Comparison of ENCODE assay signal across 8 cellular contexts in the genomic region with DNA sequence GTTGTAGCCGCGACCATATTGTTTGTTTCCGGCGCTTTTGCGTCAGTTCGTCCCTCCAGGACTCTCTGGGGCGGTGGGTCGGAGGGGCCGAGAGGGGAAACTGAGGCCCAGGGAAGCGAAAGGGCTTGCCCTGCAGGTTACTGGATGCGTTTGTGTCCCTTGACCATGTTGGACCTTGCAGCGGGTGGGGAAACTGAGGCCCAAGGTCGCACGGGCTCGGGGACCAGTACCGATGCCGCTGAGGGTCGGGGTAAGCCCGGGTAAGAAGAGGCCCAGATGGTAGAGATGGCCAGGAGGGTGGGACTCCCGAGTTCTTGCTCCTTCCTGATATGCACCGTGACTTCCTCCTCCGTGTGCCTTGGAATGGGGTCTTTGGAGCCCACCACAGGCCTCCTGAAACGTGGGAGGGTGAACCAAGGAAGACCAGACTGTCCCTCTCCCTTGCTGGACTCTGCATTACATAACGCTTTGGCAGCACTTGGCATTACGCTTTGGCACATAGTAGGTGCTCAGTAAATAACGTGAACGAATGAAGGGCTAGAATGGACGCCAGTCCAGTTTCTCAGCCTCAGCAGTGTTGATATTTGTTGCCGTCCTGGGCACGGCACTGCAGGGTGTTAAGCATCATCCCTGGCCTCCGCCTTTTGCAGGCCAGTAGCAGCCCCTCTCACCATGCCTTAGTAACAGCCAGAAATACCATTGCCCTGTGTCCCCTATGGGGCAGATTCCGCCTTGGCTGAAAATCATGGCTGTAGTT. TPM values are rescaled to one million over a fixed set of nuclear protein-coding genes. Genes with fewer than 3 reads are reported as not detected.
A peak's percentile ranks its signal among the peaks of the same experiment; 100 is the strongest.
DNase-seq lines count a peak whose midpoint lies in the region; ATAC-seq and TF ChIP-seq lines count a peak whose summit lies in the region.

No MANE protein-coding gene starts in this region.

- no peaks in the 10 kb centered on the region for H3K9me3 Mint-ChIP-seq in stimulated activated naive CD8-positive, alpha-beta T cell treated with anti-CD3 and anti-CD28 coated beads, Interleukin-15, amount 100 ng/mL, for 72 hours

- H3K4me2 ChIP-seq in SK-N-SH: peak overlapping the region; percentile 100

- H3K27ac ChIP-seq in SK-N-SH (ENCODE audit: low read depth in 2 of 2, low read length in 1 of 2) (peak overlapping the region; percentile 32 to 34; a peak in 2 of 4 replicates), VCaP (peak overlapping the region; percentile 82)

- no peaks in the 10 kb centered on the region for H3K27me3 Mint-ChIP-seq in stimulated activated naive CD8-positive, alpha-beta T cell treated with anti-CD3 and anti-CD28 coated beads, Interleukin-15, amount 100 ng/mL, for 72 hours

- H3K79me2 ChIP-seq in SK-N-SH (ENCODE audit: insufficient read depth): peaks cover 77% of the 10 kb centered on the region

- H3K27ac Mint-ChIP-seq in stimulated activated naive CD8-positive, alpha-beta T cell treated with anti-CD3 and anti-CD28 coated beads, Interleukin-15, amount 100 ng/mL, for 72 hours: peak overlapping the region; percentile 96 to 99

- H3K4me3 ChIP-seq in SK-N-SH (ENCODE audit: low read depth in 2 of 2, low read length in 1 of 2) (peak overlapping the region; percentile 78 to 81), iPS-11a (ENCODE audit: low read depth, low read length) (peak overlapping the region; percentile 92)

- H3K4me3 Mint-ChIP-seq in stimulated activated naive CD8-positive, alpha-beta T cell treated with anti-CD3 and anti-CD28 coated beads, Interleukin-15, amount 100 ng/mL, for 72 hours: peak overlapping the region; percentile 89 to 94

- H2AFZ ChIP-seq in SK-N-SH (ENCODE audit: low read depth): no peak overlapping the region; the same call in 1 of the 2 replicates

- no peak for TF ChIP-seq RAD21 in SK-N-SH (IDR thresholded peaks at IDR 0.05; ENCODE audit: low read length)

- peak overlapping the region; percentile 97 for H3K9ac ChIP-seq in SK-N-SH

- no peaks in the 10 kb centered on the region for H3K9me3 ChIP-seq in SK-N-SH

- peaks cover 10% of the 10 kb centered on the region for H3F3A ChIP-seq in SK-N-SH (replicated peaks; ENCODE audit: insufficient read depth)

- no peaks in the 10 kb centered on the region for H3K27me3 ChIP-seq in SK-N-SH (ENCODE audit: insufficient read depth)

- TF ChIP-seq CTCF in SK-N-SH (IDR thresholded peaks at IDR 0.05) (no peak), VCaP (conservative IDR thresholded peaks at IDR 0.05) (no peak), omental fat pad (IDR thresholded peaks at IDR 0.05) (no peak)

- TF ChIP-seq EP300 in SK-N-SH (IDR thresholded peaks at IDR 0.05; ENCODE audit: borderline replicate concordance in 1 of 2, low read depth in 1 of 2, low read length in 1 of 2): no peak

- ATAC-seq in SK-N-SH treated with all-trans-retinoic acid at 6 μM for 48 hours (no peak), HG03045 (IDR thresholded peaks at IDR 0.05; ENCODE audit: unreplicated experiment) (no peak), omental fat pad (ENCODE audit: low FRiP score) (no peak)
- ATAC-seq in stimulated activated naive CD8-positive, alpha-beta T cell treated with anti-CD3 and anti-CD28 coated beads, Interleukin-15, amount 100 ng/mL, for 72 hours: no peak

- peaks cover 8 to 10% of the 10 kb centered on the region in 2 experiments; a peak in 3 of 4 replicates for H3K4me1 ChIP-seq in SK-N-SH (ENCODE audit: control insufficient read depth in 1 of 2, insufficient read depth in 2 of 2, low read depth in 1 of 2, low read length in 1 of 2)

- peaks cover 9% of the 10 kb centered on the region for H4K20me1 ChIP-seq in SK-N-SH (ENCODE audit: insufficient read depth)

- no peaks in the 10 kb centered on the region for H3K9me2 ChIP-seq in SK-N-SH

- 11% methylated on average over 21 of the region's 32 CpGs for WGBS in SK-N-SH (ENCODE audit: low lambda C conversion rate)

- CTCF ChIA-PET in SK-N-SH (lab: Yijun Ruan, JAX): interaction anchor here (1.6 kb wide), 1 partner anchor 12 kb away, joined by 3 read pairs; no protein-coding TSS in a partner anchor

- DNase-seq in SK-N-SH (no peak), DMS114 treated with DMSO at 0.1 percent for 48 hours (lab: John Stamatoyannopoulos, UW; ENCODE audit: unreplicated experiment) (no peak), omental fat pad (ENCODE audit: low spot score) (no peak)
- DNase-seq in stimulated activated naive CD8-positive, alpha-beta T cell treated with anti-CD3 and anti-CD28 coated beads, Interleukin-15, amount 100 ng/mL, for 72 hours: peak in 1 of 2 donors; percentile 7

- H3K4me1 Mint-ChIP-seq in stimulated activated naive CD8-positive, alpha-beta T cell treated with anti-CD3 and anti-CD28 coated beads, Interleukin-15, amount 100 ng/mL, for 72 hours: peaks cover 70% of the 10 kb centered on the region

- POLR2A ChIA-PET in SK-N-SH (lab: Yijun Ruan, JAX): no interaction called here

- H3K36me3 ChIP-seq in SK-N-SH (replicated peaks in 1 of 2; ENCODE audit: control insufficient read depth in 1 of 2, insufficient read depth in 2 of 2, low read length in 1 of 2): no peaks in the 10 kb centered on the region

TF ChIP-seq in SK-N-SH, 30 proteins besides CTCF, POLR2A, EP300 and RAD21:
- TF ChIP-seq POLR2AphosphoS5 (IDR thresholded peaks at IDR 0.05; ENCODE audit: low read depth, low read length) (no peak), FOSL2 (IDR thresholded peaks at IDR 0.05; ENCODE audit: borderline replicate concordance, low read depth) (no peak), NFIC (IDR thresholded peaks at IDR 0.05; ENCODE audit: borderline replicate concordance) (no peak), GABPA (IDR thresholded peaks at IDR 0.05; ENCODE audit: low read depth) (no peak), YY1 (IDR thresholded peaks at IDR 0.05; ENCODE audit: low read depth) (no peak)
TF ChIP-seq in SK-N-SH: peak in this region for 0.

TF ChIP-seq in SK-N-SH treated with all-trans-retinoic acid at 6 μM for 48 hours, 23 proteins besides CTCF, POLR2A, EP300 and RAD21:
- TF ChIP-seq OSR1 (CRISPR knock-in tag; IDR thresholded peaks at IDR 0.05) (no peak), TCF4 (CRISPR knock-in tag; IDR thresholded peaks at IDR 0.05; ENCODE audit: borderline replicate concordance) (no peak), ZFP3 (CRISPR knock-in tag; IDR thresholded peaks at IDR 0.05) (no peak), RARB (CRISPR knock-in tag; IDR thresholded peaks at IDR 0.05) (no peak), ZNF565 (CRISPR knock-in tag; conservative IDR thresholded peaks at IDR 0.05; ENCODE audit: low read depth) (no peak), PPARA (CRISPR knock-in tag; IDR thresholded peaks at IDR 0.05; ENCODE audit: borderline replicate concordance) (no peak), CSDC2 (CRISPR knock-in tag; IDR thresholded peaks at IDR 0.05) (no peak)
- TF ChIP-seq, protein P1, sequence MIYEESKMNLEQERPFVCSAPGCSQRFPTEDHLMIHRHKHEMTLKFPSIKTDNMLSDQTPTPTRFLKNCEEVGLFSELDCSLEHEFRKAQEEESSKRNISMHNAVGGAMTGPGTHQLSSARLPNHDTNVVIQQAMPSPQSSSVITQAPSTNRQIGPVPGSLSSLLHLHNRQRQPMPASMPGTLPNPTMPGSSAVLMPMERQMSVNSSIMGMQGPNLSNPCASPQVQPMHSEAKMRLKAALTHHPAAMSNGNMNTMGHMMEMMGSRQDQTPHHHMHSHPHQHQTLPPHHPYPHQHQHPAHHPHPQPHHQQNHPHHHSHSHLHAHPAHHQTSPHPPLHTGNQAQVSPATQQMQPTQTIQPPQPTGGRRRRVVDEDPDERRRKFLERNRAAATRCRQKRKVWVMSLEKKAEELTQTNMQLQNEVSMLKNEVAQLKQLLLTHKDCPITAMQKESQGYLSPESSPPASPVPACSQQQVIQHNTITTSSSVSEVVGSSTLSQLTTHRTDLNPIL (CRISPR knock-in tag; IDR thresholded peaks at IDR 0.05; ENCODE audit: low read depth): no peak
- TF ChIP-seq, protein P2, sequence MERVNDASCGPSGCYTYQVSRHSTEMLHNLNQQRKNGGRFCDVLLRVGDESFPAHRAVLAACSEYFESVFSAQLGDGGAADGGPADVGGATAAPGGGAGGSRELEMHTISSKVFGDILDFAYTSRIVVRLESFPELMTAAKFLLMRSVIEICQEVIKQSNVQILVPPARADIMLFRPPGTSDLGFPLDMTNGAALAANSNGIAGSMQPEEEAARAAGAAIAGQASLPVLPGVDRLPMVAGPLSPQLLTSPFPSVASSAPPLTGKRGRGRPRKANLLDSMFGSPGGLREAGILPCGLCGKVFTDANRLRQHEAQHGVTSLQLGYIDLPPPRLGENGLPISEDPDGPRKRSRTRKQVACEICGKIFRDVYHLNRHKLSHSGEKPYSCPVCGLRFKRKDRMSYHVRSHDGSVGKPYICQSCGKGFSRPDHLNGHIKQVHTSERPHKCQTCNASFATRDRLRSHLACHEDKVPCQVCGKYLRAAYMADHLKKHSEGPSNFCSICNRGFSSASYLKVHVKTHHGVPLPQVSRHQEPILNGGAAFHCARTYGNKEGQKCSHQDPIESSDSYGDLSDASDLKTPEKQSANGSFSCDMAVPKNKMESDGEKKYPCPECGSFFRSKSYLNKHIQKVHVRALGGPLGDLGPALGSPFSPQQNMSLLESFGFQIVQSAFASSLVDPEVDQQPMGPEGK (CRISPR knock-in tag; IDR thresholded peaks at IDR 0.05; ENCODE audit: borderline replicate concordance): no peak

RNA-seq across cellular contexts. Expression of gene CHAF1A, which starts 0.7 kb away (rescaled TPM):
- polyA plus RNA-seq in SK-N-SH (2012; rRNA removed): 13.2 and 18.0 TPM in 2 replicates
- 12.9 and 15.0 TPM in 2 replicates for polyA plus RNA-seq in SK-N-SH (2012; cell fraction: cytosol; rRNA removed)
- 23.9 and 29.4 TPM in 2 replicates for polyA plus RNA-seq in SK-N-SH (2012; cell fraction: nucleus; rRNA removed)
- total RNA-seq in omental fat pad: 1 to 10 TPM; 3.9 to 6.5 (median 4.1) TPM

RNA-seq across cellular contexts. Expression of gene SH3GL1, which starts 2.8 kb away (rescaled TPM):
- 62.5 and 82.8 TPM in 2 replicates for polyA plus RNA-seq in SK-N-SH (2012; rRNA removed)
- 34.7 and 53.5 TPM in 2 replicates for polyA plus RNA-seq in SK-N-SH (2012; cell fraction: cytosol; rRNA removed)
- 48.5 and 52.9 TPM in 2 replicates for polyA plus RNA-seq in SK-N-SH (2012; cell fraction: nucleus; rRNA removed)
- 10 to 100 TPM; 38.0 to 54.9 (median 48.2) TPM for total RNA-seq in omental fat pad

RNA-seq across cellular contexts. Expression of gene UBXN6, which starts 54.4 kb away (rescaled TPM):
- polyA plus RNA-seq in SK-N-SH (2012; rRNA removed): 100 and 110 TPM in 2 replicates
- 47.9 and 78.2 TPM in 2 replicates for polyA plus RNA-seq in SK-N-SH (2012; cell fraction: cytosol; rRNA removed)
- 138 and 186 TPM in 2 replicates for polyA plus RNA-seq in SK-N-SH (2012; cell fraction: nucleus; rRNA removed)
- 100 to 1,000 TPM in 2 of 4 donors, 10 to 100 TPM in 2; 62.7 to 128 (median 88.6) TPM for total RNA-seq in omental fat pad

RNA-seq across cellular contexts. Expression of gene MPND, which starts 59.8 kb away (rescaled TPM):
- 18.7 and 21.3 TPM in 2 replicates for polyA plus RNA-seq in SK-N-SH (2012; rRNA removed)
- 9.7 and 14.7 TPM in 2 replicates for polyA plus RNA-seq in SK-N-SH (2012; cell fraction: cytosol; rRNA removed)
- 23.4 and 26.0 TPM in 2 replicates for polyA plus RNA-seq in SK-N-SH (2012; cell fraction: nucleus; rRNA removed)
- 1 to 10 TPM; 3.5 to 7.1 (median 6.0) TPM for total RNA-seq in omental fat pad
